Comparison of ENCODE assay signal across 8 cellular contexts in the genomic region with DNA sequence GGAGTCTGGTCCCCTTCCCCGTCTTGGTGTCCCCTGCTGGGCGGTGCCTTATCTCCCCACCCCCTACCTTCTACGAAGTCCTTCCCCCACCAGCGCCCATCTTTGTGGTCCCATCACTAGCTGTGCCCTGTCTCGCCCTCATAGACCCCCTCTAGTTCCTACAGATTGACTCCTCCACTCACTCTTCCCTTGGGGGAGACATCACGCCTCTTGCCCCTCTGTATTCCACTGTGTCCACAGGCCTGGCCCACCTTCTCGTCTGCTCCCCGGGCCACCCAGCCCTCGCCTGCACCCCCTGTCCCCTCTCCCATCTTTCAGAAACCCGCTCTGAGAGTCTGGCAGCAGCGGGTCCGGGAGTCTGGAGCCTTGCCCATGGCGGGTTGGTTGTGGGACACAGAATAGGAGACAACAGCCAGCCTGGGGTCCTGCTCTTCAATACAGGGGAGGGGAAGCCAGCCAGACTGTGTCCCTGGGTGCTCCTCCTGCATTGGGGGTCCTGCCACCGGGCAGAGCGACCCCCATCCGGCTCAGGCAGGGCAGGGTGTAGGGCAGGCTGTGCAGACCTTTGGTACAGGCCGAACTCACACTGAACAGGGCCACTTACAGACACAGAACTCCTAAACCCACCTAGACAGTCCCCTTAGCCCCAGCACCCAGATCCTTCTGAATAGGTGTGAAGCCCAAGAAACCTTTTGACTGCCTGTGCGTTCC. TPM values are rescaled to one million over a fixed set of nuclear protein-coding genes. Genes with fewer than 3 reads are reported as not detected.
DNase-seq lines count a peak whose midpoint lies in the region; ATAC-seq and TF ChIP-seq lines count a peak whose summit lies in the region.

No MANE protein-coding gene starts in this region.

- peaks cover 62% of the 10 kb centered on the region for H3K36me3 Mint-ChIP-seq in Calu3 (ENCODE audit: insufficient read depth, unreplicated experiment)

- H3K9me3 Mint-ChIP-seq in Calu3 (ENCODE audit: low read depth, unreplicated experiment), result no peaks in the 10 kb centered on the region

- CTCF ChIA-PET in Calu3 (lab: Charles Lee), result interaction anchor here (0.6 to 0.9 kb wide), 3 partner anchors 13 to 265 kb away, joined by 3 to 15 read pairs (median 5); no protein-coding TSS in a partner anchor

- H3K4me3 Mint-ChIP-seq in Calu3 (ENCODE audit: low read depth, unreplicated experiment), result peak overlapping the region; percentile 98

- no TSS peak for BruUV-seq in Calu3 (replicated peaks; lab: Mats Ljungman, UMichigan)

- ATAC-seq in GM18498 (IDR thresholded peaks at IDR 0.05; ENCODE audit: unreplicated experiment), result no peak
- no peak for ATAC-seq in GM19395 (IDR thresholded peaks at IDR 0.05; ENCODE audit: unreplicated experiment)

- H3K36me3 ChIP-seq in HUES6 (ENCODE audit: control insufficient read depth, insufficient read depth, low read length), result peaks cover 37% of the 10 kb centered on the region
- H3K36me3 ChIP-seq in breast epithelium, result peaks cover 5% of the 10 kb centered on the region
- peaks cover 3 to 27% of the 10 kb centered on the region in 2 donors for H3K36me3 ChIP-seq in muscle layer of duodenum (ENCODE audit: control insufficient read depth in 1 of 2, insufficient read depth in 2 of 2, low read length in 2 of 2)

- no peaks in the 10 kb centered on the region for H3K27me3 Mint-ChIP-seq in Calu3 (ENCODE audit: unreplicated experiment)

- H3K4me1 ChIP-seq in HUES6 (ENCODE audit: control insufficient read depth, insufficient read depth, low read length), result peaks cover 18% of the 10 kb centered on the region
- peaks cover 4 to 6% of the 10 kb centered on the region in 2 donors for H3K4me1 ChIP-seq in breast epithelium
- peaks cover 5 to 39% of the 10 kb centered on the region in 2 donors for H3K4me1 ChIP-seq in muscle layer of duodenum (ENCODE audit: control insufficient read depth in 1 of 2, insufficient read depth in 2 of 2, low read length in 2 of 2)

- H3K27ac ChIP-seq in HUES6 (ENCODE audit: low read depth, low read length) (no peak overlapping the region), breast epithelium (peak overlapping the region; percentile 54 to 100), muscle layer of duodenum (ENCODE audit: low read length) (no peak overlapping the region)

- TF ChIP-seq POLR2A in breast epithelium (IDR thresholded peaks at IDR 0.05), result no peak

- H3K27ac Mint-ChIP-seq in Calu3 (ENCODE audit: unreplicated experiment), result peak overlapping the region; percentile 92

- peaks cover 14% of the 10 kb centered on the region for H3K4me1 Mint-ChIP-seq in Calu3 (ENCODE audit: low read depth, unreplicated experiment)

- TF ChIP-seq CTCF in Calu3 (IDR thresholded peaks at IDR 0.05; ENCODE audit: unreplicated experiment) (no peak), breast epithelium (IDR thresholded peaks at IDR 0.05) (no peak)

- no peaks in the 10 kb centered on the region for H3K9me3 ChIP-seq in HUES6 (ENCODE audit: control insufficient read depth, insufficient read depth, low read depth, low read length)
- no peaks in the 10 kb centered on the region for H3K9me3 ChIP-seq in breast epithelium
- H3K9me3 ChIP-seq in muscle layer of duodenum (ENCODE audit: control insufficient read depth in 1 of 2, low read length in 2 of 2), result no peaks in the 10 kb centered on the region

- H3K4me3 ChIP-seq in HUES6 (ENCODE audit: low read depth, low read length) (peak overlapping the region; percentile 97), breast epithelium (peak overlapping the region; percentile 78 to 100 (median 96)), muscle layer of duodenum (ENCODE audit: low read depth in 1 of 2, low read length in 2 of 2) (peak overlapping the region; percentile 63 to 99)

- intact Hi-C loops in Calu3 (cut with micrococcal nuclease; ENCODE audit: unreplicated experiment) (no loop called here), breast epithelium (cut with DNase I; ENCODE audit: low total_unique reads) (no loop called here)

- H3K27me3 ChIP-seq in HUES6 (ENCODE audit: control insufficient read depth, insufficient read depth, low read length) (no peaks in the 10 kb centered on the region), breast epithelium (no peaks in the 10 kb centered on the region), muscle layer of duodenum (ENCODE audit: low read depth, low read length) (no peaks in the 10 kb centered on the region)

- DNase-seq in Calu3, result no peak
- DNase-seq in breast epithelium (ENCODE audit: low spot score in 2 of 2), result no peak
- no peak for DNase-seq in globus pallidus (ENCODE audit: low spot score)
- no peak for DNase-seq in epidermal melanocyte (ENCODE audit: insufficient read length, low spot score)

- H3K9ac ChIP-seq in HUES6 (ENCODE audit: low read length), result peak overlapping the region; percentile 94

RNA-seq across cellular contexts. Expression of a gene that starts 1.1 kb away (rescaled TPM):
- total RNA-seq in Calu3 (2022) (87.1 and 99.2 TPM in 2 replicates), breast epithelium (10 to 100 TPM; 26.9 to 33.7 (median 33.1) TPM)

Comparison
In these comparisons a context has a peak if more than half of its experiments do, and no peak if none do; other contexts are left out.
1. H3K27ac ChIP-seq: peak in breast epithelium (2 of 2); none in HUES6 (single experiment) and muscle layer of duodenum (single experiment).
2. Peak in every context shown above with its lines, with median percentiles within 50 percentile points of each other: H3K4me3 ChIP-seq.